27 cellular contexts compared by ENCODE assay signal in genomic region chr7:154853063-154853726, GRCh38.
DNase-seq lines count a peak whose midpoint lies in the region; ATAC-seq, FAIRE-seq and TF ChIP-seq lines count a peak whose summit lies in the region.
"Had no signal": no experiment of that assay in that cellular context is flagged by ENCODE, and none has a peak within 500 bp of the region (broad histone marks: within the 10 kb centered on the region; RNA-seq: fewer than 3 reads in every experiment).

No MANE protein-coding gene starts in this region.

- no peaks in the 10 kb centered on the region for H3K27me3 Mint-ChIP-seq in osteocyte (ENCODE audit: unreplicated experiment)
- peaks cover 6 to 14% of the 10 kb centered on the region in 2 donors for H3K27me3 Mint-ChIP-seq in T-cell

- ATAC-seq in left colon (peak; percentile 95), pancreas (no peak), T-cell (replicated peaks in 1 of 4) (no peak)
- ATAC-seq: A549, GM23338, Panc1 had no signal

- FAIRE-seq in pancreas (lab: Jason Lieb, UNC): peak; percentile 60
- FAIRE-seq: A549, GM12891 had no signal

- H3K27me3 ChIP-seq in pancreas: no peaks in the 10 kb centered on the region
- H3K27me3 ChIP-seq: MG63 had no signal

- no peak overlapping the region for H3K4me3 ChIP-seq in pancreas
- H3K4me3 ChIP-seq: A549, GM23338, MG63 had no signal

- 86 to 88% methylated on average over 8 of the region's 8 CpGs for WGBS in pancreas, 2 donors

- intact Hi-C loops in left colon (cut with DNase I, micrococcal nuclease) (no loop called here), pancreas (cut with DNase I) (no loop called here)

- POLR2A ChIA-PET in T-cell (lab: Charles Lee): no interaction called here

- H3K4me1 Mint-ChIP-seq in osteocyte (ENCODE audit: unreplicated experiment) (no peaks in the 10 kb centered on the region), T-cell (no peaks in the 10 kb centered on the region)
- H3K4me1 Mint-ChIP-seq: B cell; CD8-positive, alpha-beta memory T cell had no signal

- H3K36me3 Mint-ChIP-seq in osteocyte (ENCODE audit: unreplicated experiment): no peaks in the 10 kb centered on the region
- H3K36me3 Mint-ChIP-seq in T-cell: no peaks in the 10 kb centered on the region
- H3K36me3 Mint-ChIP-seq: CD8-positive, alpha-beta memory T cell had no signal

- H3K9me3 Mint-ChIP-seq in osteocyte (ENCODE audit: unreplicated experiment) (peaks cover 20% of the 10 kb centered on the region), T-cell (peaks cover 0 to 5% (median 5%) of the 10 kb centered on the region in 3 donors)

- H3K27ac Mint-ChIP-seq in osteocyte (ENCODE audit: unreplicated experiment) (no peak overlapping the region), T-cell (no peak overlapping the region)
- H3K27ac Mint-ChIP-seq: B cell; CD8-positive, alpha-beta memory T cell; GM23338; H9; HFFc6 had no signal

- H3K27ac ChIP-seq in caudate nucleus (ENCODE audit: low read depth, low read length) (peak overlapping the region; percentile 31), pancreas (no peak overlapping the region)
- H3K27ac ChIP-seq: A549, C4-2B had no signal

- H3K9me3 ChIP-seq in pancreas: no peaks in the 10 kb centered on the region
- H3K9me3 ChIP-seq: A549, MG63 had no signal

- no peak overlapping the region for H3K4me3 Mint-ChIP-seq in osteocyte (ENCODE audit: unreplicated experiment)
- H3K4me3 Mint-ChIP-seq in T-cell: no peak overlapping the region
- H3K4me3 Mint-ChIP-seq: B cell; CD8-positive, alpha-beta memory T cell; GM23338; H9; HFFc6 had no signal

- no peak for TF ChIP-seq CTCF in pancreas (IDR thresholded peaks at IDR 0.05)
- no peak for TF ChIP-seq CTCF in osteocyte (IDR thresholded peaks at IDR 0.05)

- CTCF ChIA-PET in T-cell (lab: Charles Lee): no interaction called here

- no peaks in the 10 kb centered on the region for H3K36me3 ChIP-seq in pancreas
- H3K36me3 ChIP-seq: MG63 had no signal

- DNase-seq in caudate nucleus (lab: John Stamatoyannopoulos, UW) (no peak), left colon (peak; percentile 69 to 83), pancreas (no peak), DMS79 treated with DMSO at 0.1 percent for 48 hours (lab: John Stamatoyannopoulos, UW) (no peak), osteocyte (ENCODE audit: extremely low spot score, unreplicated experiment) (no peak), T-cell (no peak)
- no peak for DNase-seq in activated naive CD4-positive, alpha-beta T cell treated with Interleukin-2 at 50 U/mL for 16 hours
- DNase-seq: CD8-positive, alpha-beta memory T cell; DMS 273 treated with DMSO at 0.1 percent for 48 hours; DMS79; GF-D8; H9; IMR-90; KG1; NCI-H1105 treated with DMSO at 0.1 percent for 48 hours; NCI-H2029; NCI-H446; NCI-H526; SHP77 treated with DMSO at 0.1 percent for 48 hours had no signal

- no peaks in the 10 kb centered on the region for H3K4me1 ChIP-seq in pancreas
- H3K4me1 ChIP-seq: A549 had no signal

Comparison
In these comparisons a context has a peak if more than half of its experiments do, and no peak if none do; other contexts are left out.
1. DNase-seq: peak in left colon (2 of 2); none in caudate nucleus (0 of 61), pancreas (0 of 6), DMS79 treated with DMSO at 0.1 percent for 48 hours (single experiment), osteocyte (single experiment), T-cell (0 of 34) and activated naive CD4-positive, alpha-beta T cell treated with Interleukin-2 at 50 U/mL for 16 hours (single experiment).